In the genomic region with DNA sequence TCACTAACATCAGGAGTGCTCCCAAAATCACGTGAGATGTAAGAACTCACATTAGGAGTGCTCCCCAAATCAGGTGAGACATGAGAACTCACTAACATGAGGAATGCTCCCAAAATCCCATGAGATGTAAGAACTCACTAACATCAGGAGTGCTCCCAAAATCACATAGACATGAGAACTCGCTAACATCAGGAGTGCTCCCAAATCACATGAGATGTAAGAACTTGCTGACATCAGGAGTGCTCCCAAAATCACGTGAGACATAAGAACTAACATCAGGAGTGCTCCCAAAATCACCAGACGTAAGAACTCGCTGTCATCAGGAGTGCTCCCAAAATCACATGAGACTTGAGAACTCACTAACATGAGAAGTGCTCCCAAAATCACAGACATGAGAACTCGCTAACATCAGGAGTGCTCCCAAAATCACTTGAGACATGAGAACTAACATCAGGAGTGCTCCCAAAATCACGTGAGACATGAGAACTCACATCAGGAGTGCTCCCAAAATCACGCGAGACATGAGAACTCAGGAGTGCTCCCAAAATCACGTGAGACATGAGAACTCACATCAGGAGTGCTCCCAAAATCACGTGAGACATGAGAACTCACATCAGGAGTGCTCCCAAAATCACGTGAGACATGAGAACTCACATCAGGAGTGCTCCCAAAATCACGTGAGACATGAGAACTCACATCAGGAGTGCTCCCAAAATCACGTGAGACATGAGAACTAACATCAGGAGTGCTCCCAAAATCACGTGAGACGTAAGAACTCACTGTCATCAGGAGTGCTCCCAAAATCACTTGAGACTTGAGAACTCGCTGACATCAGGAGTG, we compare ENCODE assay signal across 1 cellular context.
TF ChIP-seq lines count a peak whose summit lies in the region.

No MANE protein-coding gene starts in this region.

TF ChIP-seq in HCT116, 20 proteins besides CTCF, POLR2A, EP300 and RAD21:
- peak; percentile 80 for TF ChIP-seq ZNF274 (IDR thresholded peaks at IDR 0.05; ENCODE audit: low read depth, low read length)
